In the genomic region with DNA sequence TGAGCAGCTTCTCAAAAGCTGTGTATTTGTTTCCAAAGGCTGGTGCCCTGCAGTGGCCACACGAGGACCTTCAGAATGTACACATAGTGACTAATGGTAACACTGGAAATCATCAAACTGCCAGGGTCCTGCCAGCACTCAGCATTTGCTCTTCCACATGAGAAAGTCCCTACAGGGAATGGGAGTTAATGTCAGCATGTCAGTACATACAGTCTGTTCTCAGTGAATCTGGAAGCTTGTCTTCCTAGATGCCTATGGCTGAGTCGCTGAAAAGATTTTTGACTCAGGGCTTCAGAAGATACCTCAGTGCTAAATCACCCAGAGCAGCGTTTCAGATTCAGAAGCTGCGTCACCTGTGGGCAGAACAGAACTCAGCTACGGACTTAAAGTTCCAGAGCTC, we compare ENCODE assay signal across 12 cellular contexts.
A peak's percentile ranks its signal among the peaks of the same experiment; 100 is the strongest.
DNase-seq lines count a peak whose midpoint lies in the region; ATAC-seq and TF ChIP-seq lines count a peak whose summit lies in the region.
"Had no signal": no experiment of that assay in that cellular context is flagged by ENCODE, and none has a peak within 500 bp of the region (broad histone marks: within the 10 kb centered on the region; RNA-seq: fewer than 3 reads in every experiment).

No MANE protein-coding gene starts in this region.

- H3K9ac ChIP-seq in trophoblast cell (ENCODE audit: low read length), result no peak overlapping the region

- H2BK5ac ChIP-seq in trophoblast cell (ENCODE audit: low read depth, low read length, poor library complexity), result peak overlapping the region; percentile 18

- H3K4me2 ChIP-seq in trophoblast cell (ENCODE audit: low read length), result no peak overlapping the region

- no peak overlapping the region for H3K4ac ChIP-seq in trophoblast cell (ENCODE audit: low read depth, low read length)

- peak overlapping the region; percentile 1 for H2BK12ac ChIP-seq in trophoblast cell (ENCODE audit: low read length)

- intact Hi-C loops in posterior cingulate gyrus (cut with DNase I), result no loop called here
- intact Hi-C loops in esophagus squamous epithelium (cut with DNase I), result no loop called here

- ATAC-seq in HG03039 (IDR thresholded peaks at IDR 0.05; ENCODE audit: unreplicated experiment), result no peak
- ATAC-seq: activated CD4-positive, alpha-beta T cell treated with anti-CD3 and anti-CD28 coated beads for 36 hours; GM12878 had no signal

- H4K8ac ChIP-seq in trophoblast cell (ENCODE audit: low read depth, low read length), result no peak overlapping the region

- peak overlapping the region; percentile 55 for H3K27ac ChIP-seq in epithelial cell of prostate
- peak overlapping the region; percentile 59 for H3K27ac ChIP-seq in trophoblast cell (ENCODE audit: low read depth, low read length)
- no peak overlapping the region for H3K27ac ChIP-seq in esophagus squamous epithelium

- H3K36me3 ChIP-seq in trophoblast cell (ENCODE audit: control insufficient read depth in 1 of 2, insufficient read depth in 2 of 2, low read length in 2 of 2) (no peaks in the 10 kb centered on the region), esophagus squamous epithelium (no peaks in the 10 kb centered on the region)

- H4K91ac ChIP-seq in trophoblast cell (ENCODE audit: low read depth, low read length), result peak overlapping the region; percentile 33

- H3K9me3 ChIP-seq in trophoblast cell (ENCODE audit: insufficient read depth, low read depth, low read length) (no peaks in the 10 kb centered on the region), esophagus squamous epithelium (no peaks in the 10 kb centered on the region)

- H2BK120ac ChIP-seq in trophoblast cell (ENCODE audit: insufficient read depth, low read length, poor library complexity), result no peak overlapping the region

- no peak for TF ChIP-seq CTCF in esophagus squamous epithelium (IDR thresholded peaks at IDR 0.05)

- no peaks in the 10 kb centered on the region for H3K27me3 ChIP-seq in trophoblast cell (ENCODE audit: insufficient read depth, low read length)
- no peaks in the 10 kb centered on the region for H3K27me3 ChIP-seq in esophagus squamous epithelium

- H3K4me3 ChIP-seq in trophoblast cell (ENCODE audit: low read depth, low read length), result no peak overlapping the region
- no peak overlapping the region for H3K4me3 ChIP-seq in esophagus squamous epithelium
- H3K4me3 ChIP-seq: GM12878 had no signal

- DNase-seq in Daoy (ENCODE audit: low read depth) (peak; percentile 35), NCI-H146 (lab: John Stamatoyannopoulos, UW) (peak; percentile 37), epithelial cell of prostate (ENCODE audit: low read depth, low spot score) (peak; percentile 49), trophoblast cell (peak; percentile 77 to 84), posterior cingulate gyrus (no peak), esophagus squamous epithelium (lab: John Stamatoyannopoulos, UW) (no peak), NCI-H2171 (lab: John Stamatoyannopoulos, UW) (no peak)
- DNase-seq: activated CD4-positive, alpha-beta T cell treated with anti-CD3 and anti-CD28 coated beads for 36 hours; KG1; retina had no signal

- no CpG with 5 or more reads among the region's 5 CpGs for WGBS in trophoblast cell (ENCODE audit: extremely low coverage, insufficient coverage, insufficient read length)
- WGBS in esophagus squamous epithelium, 2 donors, result 67 to 68% methylated on average over 2 to 5 of the region's 5 CpGs

- H3K4me1 ChIP-seq in trophoblast cell (ENCODE audit: control insufficient read depth in 1 of 2, insufficient read depth in 2 of 2, low read length in 2 of 2) (peaks cover 18 to 19% of the 10 kb centered on the region in 2 experiments), esophagus squamous epithelium (peaks cover 0 to 22% (median 0%) of the 10 kb centered on the region in 3 donors)

- peaks cover 6% of the 10 kb centered on the region for H3K79me1 ChIP-seq in trophoblast cell (ENCODE audit: low read length)

- no peak overlapping the region for H2AK5ac ChIP-seq in trophoblast cell (ENCODE audit: low read length)

- TF ChIP-seq POLR2A in esophagus squamous epithelium (IDR thresholded peaks at IDR 0.05), result no peak

- H3K14ac ChIP-seq in trophoblast cell (ENCODE audit: low read length), result no peak overlapping the region

- H3K23ac ChIP-seq in trophoblast cell (ENCODE audit: low read length), result no peak overlapping the region

- H3K79me2 ChIP-seq in trophoblast cell (ENCODE audit: control insufficient read depth, insufficient read depth, low read length, poor library complexity), result no peaks in the 10 kb centered on the region

- H4K12ac ChIP-seq in trophoblast cell (ENCODE audit: low read depth, low read length), result no peak overlapping the region

- no peak overlapping the region for H2AFZ ChIP-seq in trophoblast cell (ENCODE audit: insufficient read depth, low read length, poor library complexity)

- H3K18ac ChIP-seq in trophoblast cell (ENCODE audit: low read length), result no peak overlapping the region

Comparison
In these comparisons a context has a peak if more than half of its experiments do, and no peak if none do; other contexts are left out.
1. DNase-seq: peak in Daoy (single experiment), NCI-H146 (single experiment), epithelial cell of prostate (single experiment) and trophoblast cell (2 of 2); none in posterior cingulate gyrus (0 of 10), esophagus squamous epithelium (single experiment) and NCI-H2171 (single experiment).
2. H3K27ac ChIP-seq: peak in epithelial cell of prostate (single experiment) and trophoblast cell (single experiment); none in esophagus squamous epithelium (0 of 4).